Comparison of ENCODE assay signal across 8 cellular contexts in the genomic region with DNA sequence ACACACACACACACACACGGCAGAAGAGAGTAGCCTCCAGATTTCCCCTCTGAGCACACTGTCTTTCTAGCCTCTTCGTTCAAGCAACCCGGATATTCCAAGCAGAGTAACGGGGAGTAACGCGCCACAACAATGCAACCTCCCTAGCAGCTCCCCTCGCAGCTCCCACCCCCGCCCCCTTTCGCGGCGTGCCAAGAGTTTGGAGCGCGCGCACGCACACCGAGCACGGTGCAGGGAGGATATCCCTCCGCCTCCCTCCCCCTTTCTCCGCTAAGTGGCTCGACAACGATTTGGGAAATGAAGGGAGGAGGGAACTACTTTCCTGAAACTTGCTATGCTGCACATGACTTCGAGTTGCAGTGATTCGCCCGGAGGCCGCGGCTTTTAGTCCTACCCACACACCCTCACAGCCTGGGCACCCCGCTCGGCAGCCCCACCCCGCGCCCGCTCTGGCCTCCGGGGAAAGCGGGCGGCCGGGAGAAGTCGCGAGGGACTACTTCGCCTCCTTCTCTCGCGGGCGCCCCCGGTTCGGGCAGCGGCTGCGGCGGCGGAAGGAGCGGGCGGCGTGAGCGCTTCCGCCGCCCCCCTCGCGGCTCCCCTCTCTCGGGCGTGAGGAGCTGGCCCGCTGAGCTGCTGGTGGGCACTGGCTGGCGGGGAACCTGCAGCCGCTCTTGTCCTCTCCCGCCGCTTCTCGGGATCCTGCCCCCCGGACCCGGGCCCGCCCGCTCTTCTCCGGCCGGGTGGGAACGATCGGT.
DNase-seq lines count a peak whose midpoint lies in the region; ATAC-seq and TF ChIP-seq lines count a peak whose summit lies in the region.

No MANE protein-coding gene starts in this region.

- H3K27ac ChIP-seq in coronary artery (peak overlapping the region; percentile 98 to 100), layer of hippocampus (ENCODE audit: low read depth, low read length) (peak overlapping the region; percentile 94)

- no peaks in the 10 kb centered on the region for H3K27me3 ChIP-seq in layer of hippocampus (ENCODE audit: control insufficient read depth, insufficient read depth, low read length)

- H3K4me3 ChIP-seq in coronary artery: peak overlapping the region; percentile 94

- ATAC-seq in GM18907 (IDR thresholded peaks at IDR 0.05; ENCODE audit: unreplicated experiment): peak; percentile 54
- peak; percentile 33 for ATAC-seq in HG03280 (IDR thresholded peaks at IDR 0.05; ENCODE audit: unreplicated experiment)

- in situ Hi-C loops in ACHN (cut with HindIII; ENCODE audit: low pct_ligation_motif_present, low pct_unique_long_range_greater_than_20kb, low sequenced_read_pairs): no loop called here

- DNase-seq in ACHN (peak; percentile 94), NCI-H524 treated with DMSO at 0.1 percent for 48 hours (lab: John Stamatoyannopoulos, UW) (peak; percentile 69), coronary artery (ENCODE audit: low spot score) (peak; percentile 93)
- DNase-seq in activated CD4-positive, alpha-beta T cell treated with anti-CD3 and anti-CD28 coated beads for 48 hours: peak; percentile 81
- DNase-seq in stimulated activated CD4-positive, alpha-beta T cell treated with anti-CD3 and anti-CD28 coated beads, Interleukin-15, amount 100 ng/mL, for 24 hours: peak; percentile 83

- TF ChIP-seq CTCF in coronary artery (IDR thresholded peaks at IDR 0.05): no peak

Comparison
In these comparisons a context has a peak if more than half of its experiments do, and no peak if none do; other contexts are left out.
1. Peak in every context shown above with its lines: DNase-seq, ATAC-seq, H3K4me3 ChIP-seq and H3K27ac ChIP-seq.